1 cellular context compared by ENCODE assay signal in genomic region chr12:56154246-56154771, GRCh38.
TF ChIP-seq lines count a peak whose summit lies in the region.

No MANE protein-coding gene starts in this region.

TF ChIP-seq in HepG2, 621 proteins besides CTCF, POLR2A, EP300 and RAD21:
- TF ChIP-seq ZHX2 (IDR thresholded peaks at IDR 0.05; ENCODE audit: low read depth) (no peak), ZHX2 (CRISPR knock-in tag; IDR thresholded peaks at IDR 0.05; ENCODE audit: borderline replicate concordance) (no peak), NR2C2 (CRISPR knock-in tag; IDR thresholded peaks at IDR 0.05; ENCODE audit: borderline replicate concordance) (no peak), HMG20A (CRISPR knock-in tag; IDR thresholded peaks at IDR 0.05; ENCODE audit: borderline replicate concordance) (no peak), E2F5 (CRISPR knock-in tag; conservative IDR thresholded peaks at IDR 0.05) (no peak), ZFP82 (CRISPR knock-in tag; IDR thresholded peaks at IDR 0.05; ENCODE audit: borderline replicate concordance) (no peak), HOXA7 (CRISPR knock-in tag; IDR thresholded peaks at IDR 0.05) (no peak)
